ENCODE assay signal across 15 cellular contexts in the genomic region with DNA sequence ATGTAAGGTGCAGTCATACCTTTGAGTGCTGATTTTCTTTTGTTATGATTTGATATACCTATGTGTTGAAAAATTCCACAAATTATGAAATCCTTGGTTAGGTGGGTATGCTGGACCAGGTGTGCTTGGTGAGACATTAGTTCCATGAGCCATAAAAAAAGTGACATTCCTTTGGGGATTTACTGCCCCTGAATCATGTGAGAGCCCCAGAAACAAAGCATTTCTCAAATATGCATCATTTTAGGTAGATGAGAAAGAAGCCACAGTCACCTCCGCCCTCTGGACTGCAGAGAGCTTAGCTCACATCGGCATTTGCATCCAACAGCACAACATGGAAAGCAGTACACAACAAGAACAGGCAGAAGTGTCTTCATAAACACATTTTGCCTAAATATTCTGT. TPM values are rescaled to one million over a fixed set of nuclear protein-coding genes. Genes with fewer than 3 reads are reported as not detected.
DNase-seq lines count a peak whose midpoint lies in the region; ATAC-seq and TF ChIP-seq lines count a peak whose summit lies in the region.
"Had no signal": no experiment of that assay in that cellular context is flagged by ENCODE, and none has a peak within 500 bp of the region (broad histone marks: within the 10 kb centered on the region; RNA-seq: fewer than 3 reads in every experiment).

No MANE protein-coding gene starts in this region.

- 0 out of 2 replicates have a peak, but pooled peaks cover 4% of the 10 kb centered on the region for H3K79me2 ChIP-seq in Loucy (ENCODE audit: insufficient read depth, low read length)

- H3K9me3 ChIP-seq in CD8-positive, alpha-beta T cell (ENCODE audit: low read length) = no peaks in the 10 kb centered on the region
- no peaks in the 10 kb centered on the region for H3K9me3 ChIP-seq in Loucy (ENCODE audit: insufficient read depth, low read depth, low read length)
- H3K9me3 ChIP-seq: tibial nerve had no signal

- H3K27ac ChIP-seq in CD8-positive, alpha-beta T cell (ENCODE audit: low read depth, low read length) = no peak overlapping the region

- no peaks in the 10 kb centered on the region for H3K9me2 ChIP-seq in Loucy (replicated peaks; ENCODE audit: low read depth, low read length)

- no peaks in the 10 kb centered on the region for H3K9me3 Mint-ChIP-seq in CD8-positive, alpha-beta T cell
- no peaks in the 10 kb centered on the region for H3K9me3 Mint-ChIP-seq in activated naive CD8-positive, alpha-beta T cell treated with anti-CD3 and anti-CD28 coated beads, Interleukin-2, amount 50 U/mL, for 24 hours
- no peaks in the 10 kb centered on the region for H3K9me3 Mint-ChIP-seq in naive thymus-derived CD8-positive, alpha-beta T cell
- H3K9me3 Mint-ChIP-seq: brain had no signal

- H3K4me3 ChIP-seq in CD8-positive, alpha-beta T cell (ENCODE audit: low read depth, low read length) = no peak overlapping the region
- H3K4me3 ChIP-seq in Loucy (ENCODE audit: low read length, poor library complexity, severe bottlenecking) = peak overlapping the region; percentile 41
- H3K4me3 ChIP-seq: tibial nerve had no signal

- H3K9ac ChIP-seq in Loucy (ENCODE audit: low read depth, low read length, poor library complexity, severe bottlenecking) = peak overlapping the region; percentile 13

- peak overlapping the region; percentile 72 for H3K4me2 ChIP-seq in Loucy (ENCODE audit: low read depth, low read length, poor library complexity, severe bottlenecking)

- peaks cover 6% of the 10 kb centered on the region for H4K20me1 ChIP-seq in Loucy (ENCODE audit: insufficient read depth, low read length, poor library complexity, severe bottlenecking)

- peak overlapping the region; percentile 80 for H3K27ac Mint-ChIP-seq in CD8-positive, alpha-beta T cell
- peak overlapping the region; percentile 17 for H3K27ac Mint-ChIP-seq in activated naive CD8-positive, alpha-beta T cell treated with anti-CD3 and anti-CD28 coated beads, Interleukin-2, amount 50 U/mL, for 24 hours
- peak overlapping the region in 6 of 10 donors; percentile 7 to 76 (median 43) for H3K27ac Mint-ChIP-seq in naive thymus-derived CD8-positive, alpha-beta T cell

- H3K36me3 ChIP-seq in CD8-positive, alpha-beta T cell (ENCODE audit: insufficient read depth, low read length) = no peaks in the 10 kb centered on the region
- no peaks in the 10 kb centered on the region; the same call in 1 of the 2 replicates for H3K36me3 ChIP-seq in Loucy (ENCODE audit: insufficient read depth, low read length)

- DNase-seq in CD8-positive, alpha-beta T cell = no peak
- DNase-seq in activated naive CD8-positive, alpha-beta T cell treated with anti-CD3 and anti-CD28 coated beads, Interleukin-2, amount 50 U/mL, for 24 hours = no peak
- DNase-seq in naive thymus-derived CD8-positive, alpha-beta T cell = no peak
- DNase-seq in cerebellum (ENCODE audit: low spot score) (no peak), GM10266 (ENCODE audit: extremely low spot score) (no peak), NCI-H446 treated with DMSO at 0.1 percent for 48 hours (lab: John Stamatoyannopoulos, UW) (no peak), COLO829 (ENCODE audit: low spot score) (no peak)
- DNase-seq: effector CD4-positive, alpha-beta T cell; foreskin melanocyte; kidney; NCI-H1092 treated with DMSO at 0.1 percent for 48 hours had no signal

- H2AFZ ChIP-seq in Loucy (ENCODE audit: low read length) = no peak overlapping the region

- POLR2A ChIA-PET in CD8-positive, alpha-beta T cell (lab: Charles Lee) = no interaction called here
- POLR2A ChIA-PET in naive thymus-derived CD8-positive, alpha-beta T cell (lab: Charles Lee) = no interaction called here

- intact Hi-C loops in CD8-positive, alpha-beta T cell (cut with DNase I, micrococcal nuclease) = loop anchor here in 1 of 2 experiments (10.0 kb wide), 1 partner anchor 149 kb away; no protein-coding TSS in a partner anchor

- H3F3A ChIP-seq in Loucy (ENCODE audit: low read depth) = no peaks in the 10 kb centered on the region; the same call in 1 of the 2 replicates

- no peaks in the 10 kb centered on the region for H3K27me3 ChIP-seq in CD8-positive, alpha-beta T cell (ENCODE audit: insufficient read depth, low read length)
- no peaks in the 10 kb centered on the region for H3K27me3 ChIP-seq in Loucy (ENCODE audit: insufficient read depth, low read length, poor library complexity, severe bottlenecking)
- H3K27me3 ChIP-seq: tibial nerve had no signal

- H3K4me1 Mint-ChIP-seq in CD8-positive, alpha-beta T cell (ENCODE audit: low read depth) = peaks cover 40% of the 10 kb centered on the region
- peaks cover 35% of the 10 kb centered on the region for H3K4me1 Mint-ChIP-seq in activated naive CD8-positive, alpha-beta T cell treated with anti-CD3 and anti-CD28 coated beads, Interleukin-2, amount 50 U/mL, for 24 hours
- peaks cover 32 to 53% (median 40%) of the 10 kb centered on the region in 4 donors for H3K4me1 Mint-ChIP-seq in naive thymus-derived CD8-positive, alpha-beta T cell

- H3K27me3 Mint-ChIP-seq in CD8-positive, alpha-beta T cell (ENCODE audit: low read depth) = no peaks in the 10 kb centered on the region
- no peaks in the 10 kb centered on the region for H3K27me3 Mint-ChIP-seq in activated naive CD8-positive, alpha-beta T cell treated with anti-CD3 and anti-CD28 coated beads, Interleukin-2, amount 50 U/mL, for 24 hours
- H3K27me3 Mint-ChIP-seq in naive thymus-derived CD8-positive, alpha-beta T cell = no peaks in the 10 kb centered on the region

- peaks cover 15% of the 10 kb centered on the region for H3K4me1 ChIP-seq in CD8-positive, alpha-beta T cell (ENCODE audit: insufficient read depth, low read length)
- H3K4me1 ChIP-seq in Loucy (ENCODE audit: insufficient read depth, low read length, poor library complexity, severe bottlenecking) = peaks cover 28% of the 10 kb centered on the region

- CTCF ChIA-PET in CD8-positive, alpha-beta T cell (lab: Charles Lee) = no interaction called here

- no peak overlapping the region for H3K4me3 Mint-ChIP-seq in CD8-positive, alpha-beta T cell
- no peak overlapping the region for H3K4me3 Mint-ChIP-seq in activated naive CD8-positive, alpha-beta T cell treated with anti-CD3 and anti-CD28 coated beads, Interleukin-2, amount 50 U/mL, for 24 hours
- peak overlapping the region in 2 of 10 donors; percentile 1 to 23 for H3K4me3 Mint-ChIP-seq in naive thymus-derived CD8-positive, alpha-beta T cell
- H3K4me3 Mint-ChIP-seq: brain had no signal

- ATAC-seq in CD8-positive, alpha-beta T cell = no peak
- ATAC-seq in activated naive CD8-positive, alpha-beta T cell treated with anti-CD3 and anti-CD28 coated beads, Interleukin-2, amount 50 U/mL, for 24 hours = no peak
- no peak for ATAC-seq in naive thymus-derived CD8-positive, alpha-beta T cell
- ATAC-seq: HepG2 had no signal

- TF ChIP-seq CTCF in CD8-positive, alpha-beta T cell (IDR thresholded peaks at IDR 0.05) = no peak
- TF ChIP-seq CTCF in Loucy (conservative IDR thresholded peaks at IDR 0.05; ENCODE audit: low read length) = no peak
- TF ChIP-seq CTCF in GM10266 (IDR thresholded peaks at IDR 0.05; ENCODE audit: control insufficient read depth, insufficient read depth, low read depth, missing control alignments) = no peak

- H3K36me3 Mint-ChIP-seq in CD8-positive, alpha-beta T cell = peaks cover 16% of the 10 kb centered on the region
- peaks cover 8% of the 10 kb centered on the region for H3K36me3 Mint-ChIP-seq in activated naive CD8-positive, alpha-beta T cell treated with anti-CD3 and anti-CD28 coated beads, Interleukin-2, amount 50 U/mL, for 24 hours (ENCODE audit: low read depth)
- H3K36me3 Mint-ChIP-seq in naive thymus-derived CD8-positive, alpha-beta T cell = peaks cover 0 to 3% (median 0%) of the 10 kb centered on the region in 3 donors
- H3K36me3 Mint-ChIP-seq: brain had no signal

RNA-seq across cellular contexts. Expression of a gene that starts 55.3 kb away (rescaled TPM):
- 10 to 100 TPM; 30.0 to 35.0 TPM for total RNA-seq in CD8-positive, alpha-beta T cell
- 10 to 100 TPM; 31.0 to 32.3 TPM for total RNA-seq in naive thymus-derived CD8-positive, alpha-beta T cell
- polyA plus RNA-seq in naive thymus-derived CD8-positive, alpha-beta T cell = 10 to 100 TPM; 42.7 to 71.9 (median 53.0) TPM
- total RNA-seq in cerebellum = 17.4 TPM

Comparison
In these comparisons a context has a peak if more than half of its experiments do, and no peak if none do; other contexts are left out.
1. H3K27ac Mint-ChIP-seq: peak in every context shown above with its lines; median percentile 80 in CD8-positive, alpha-beta T cell; 43 in naive thymus-derived CD8-positive, alpha-beta T cell; 17 in activated naive CD8-positive, alpha-beta T cell treated with anti-CD3 and anti-CD28 coated beads, Interleukin-2, amount 50 U/mL, for 24 hours.